11 cellular contexts compared by ENCODE assay signal in the genomic region with DNA sequence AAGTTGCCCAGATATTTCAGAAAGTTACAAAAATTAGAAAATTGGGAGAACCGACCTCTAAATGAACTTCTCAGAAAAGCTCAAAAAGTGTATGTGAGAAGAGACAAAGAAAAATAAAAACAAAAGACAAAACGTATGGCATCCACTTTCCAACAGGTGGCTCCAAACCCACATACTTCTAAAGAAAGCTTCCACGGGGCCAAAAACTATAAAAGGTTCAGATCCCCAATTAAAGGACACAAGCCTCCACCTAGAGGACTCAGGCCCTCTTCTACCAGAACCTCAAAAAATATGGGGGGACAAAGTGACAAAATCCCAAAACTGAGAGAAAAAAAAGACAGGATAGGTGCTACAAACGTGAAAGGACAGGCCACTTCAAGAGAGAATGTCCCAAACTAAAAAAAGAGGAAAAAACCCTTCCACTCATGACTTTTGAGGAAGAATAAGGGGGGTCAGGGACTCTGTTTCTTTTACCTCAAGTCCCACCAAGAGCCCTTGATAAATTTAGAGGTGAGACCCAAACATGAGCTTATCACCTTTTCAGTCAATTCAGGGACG. TPM values are rescaled to one million over a fixed set of nuclear protein-coding genes. Genes with fewer than 3 reads are reported as not detected.
A peak's percentile ranks its signal among the peaks of the same experiment; 100 is the strongest.
DNase-seq lines count a peak whose midpoint lies in the region; ATAC-seq and TF ChIP-seq lines count a peak whose summit lies in the region.
"Had no signal": no experiment of that assay in that cellular context is flagged by ENCODE, and none has a peak within 500 bp of the region (broad histone marks: within the 10 kb centered on the region; RNA-seq: fewer than 3 reads in every experiment).

No MANE protein-coding gene starts in this region.

- no peak for ATAC-seq in HG02840 (IDR thresholded peaks at IDR 0.05; ENCODE audit: low FRiP score, unreplicated experiment)
- ATAC-seq: upper lobe of right lung had no signal

- no peaks in the 10 kb centered on the region; the same call in 1 of the 2 replicates for H3K27me3 Mint-ChIP-seq in H9 (ENCODE audit: low read depth)

- no peak overlapping the region for H4K91ac ChIP-seq in H9 (ENCODE audit: insufficient read length, low read depth, low read length)

- TF ChIP-seq CTCF in C4-2B (conservative IDR thresholded peaks at IDR 0.05) = peak; percentile 84
- TF ChIP-seq CTCF in H9 (conservative IDR thresholded peaks at IDR 0.05) = peak; percentile 75
- peak; percentile 75 for TF ChIP-seq CTCF in PC-9 (conservative IDR thresholded peaks at IDR 0.05)

- no peak overlapping the region for H2BK12ac ChIP-seq in H9 (ENCODE audit: insufficient read length, low read depth, low read length)

- H3K79me1 ChIP-seq in H9 (ENCODE audit: insufficient read depth, low read depth, low read length, poor library complexity, severe bottlenecking) = no peaks in the 10 kb centered on the region

- whole genome bisulfite sequencing in H9 (ENCODE audit: extremely low coverage, insufficient read length, low lambda C conversion rate) = no CpG with 5 or more reads among the region's 5 CpGs
- no CpG with 5 or more reads among the region's 5 CpGs for WGBS in iPS DF 6.9 (ENCODE audit: insufficient coverage, insufficient read length)

- H3K79me2 ChIP-seq in H9 (ENCODE audit: insufficient read depth, low read length) (no peaks in the 10 kb centered on the region), PC-9 (ENCODE audit: low read depth) (no peaks in the 10 kb centered on the region)

- CTCF ChIA-PET in PC-9 (lab: Charles Lee) = interaction anchor here (0.5 to 0.6 kb wide), 4 partner anchors 82 to 1910 kb away, joined by 3 to 8 read pairs (median 3); a partner anchor contains a TSS

- DNase-seq in H9 = no peak
- DNase-seq in PC-9 = no peak
- peak; percentile 7 for DNase-seq in iPS DF 6.9 (ENCODE audit: low read depth, low spot score)
- DNase-seq in stimulated activated CD4-positive, alpha-beta T cell treated with anti-CD3 and anti-CD28 coated beads, Interleukin-15, amount 100 ng/mL, for 24 hours = no peak
- no peak for DNase-seq in putamen (ENCODE audit: low spot score)
- DNase-seq in mesenteric fat pad (ENCODE audit: low spot score) = no peak
- DNase-seq: retina, upper lobe of right lung had no signal

- H2BK20ac ChIP-seq in H9 (ENCODE audit: low read depth, low read length, poor library complexity, severe bottlenecking) = no peak overlapping the region

- H3K56ac ChIP-seq in H9 (ENCODE audit: insufficient read length, low read depth, low read length) = no peak overlapping the region

- H3K36me3 ChIP-seq in PC-9 (ENCODE audit: low read depth) = no peaks in the 10 kb centered on the region
- no peaks in the 10 kb centered on the region for H3K36me3 ChIP-seq in iPS DF 6.9 (ENCODE audit: control insufficient read depth, insufficient read depth, low read length)
- H3K36me3 ChIP-seq: upper lobe of right lung had no signal

- H3K9ac ChIP-seq in H9 (ENCODE audit: extremely low read depth, insufficient read length, low read length) = no peak overlapping the region

- no peak overlapping the region for H4K5ac ChIP-seq in H9 (ENCODE audit: insufficient read length, low read depth, low read length)

- H2BK5ac ChIP-seq in H9 (ENCODE audit: insufficient read length, low read length) = no peak overlapping the region

- no peak overlapping the region for H3K27ac Mint-ChIP-seq in H9

- no TSS peak for BruUV-seq in PC-9 (replicated peaks; lab: Mats Ljungman, UMichigan)

- H3K4me1 ChIP-seq in H9 (ENCODE audit: insufficient read depth, low read length) (no peaks in the 10 kb centered on the region), PC-9 (replicated peaks; ENCODE audit: insufficient read depth) (no peaks in the 10 kb centered on the region), iPS DF 6.9 (ENCODE audit: control insufficient read depth, insufficient read depth, low read length) (no peaks in the 10 kb centered on the region)
- H3K4me1 ChIP-seq: upper lobe of right lung had no signal

- H3K9me3 ChIP-seq in H9 (ENCODE audit: control insufficient read depth, low read depth, low read length) (no peaks in the 10 kb centered on the region), PC-9 (ENCODE audit: insufficient read depth, low read depth) (peaks cover 2% of the 10 kb centered on the region; the same call in 1 of the 2 replicates), iPS DF 6.9 (ENCODE audit: control insufficient read depth, insufficient read depth, low read length) (peaks cover 2% of the 10 kb centered on the region; the same call in 1 of the 2 replicates)

- H3K27me3 ChIP-seq in H9 (ENCODE audit: insufficient read depth, low read length) (no peaks in the 10 kb centered on the region), PC-9 (ENCODE audit: insufficient read depth, low read depth) (peaks cover 56% of the 10 kb centered on the region), iPS DF 6.9 (ENCODE audit: control insufficient read depth, insufficient read depth, low read length) (no peaks in the 10 kb centered on the region)
- H3K27me3 ChIP-seq: upper lobe of right lung had no signal

- H3K14ac ChIP-seq in H9 (ENCODE audit: insufficient read depth, low read length) = no peak overlapping the region

- intact Hi-C loops in PC-9 (cut with micrococcal nuclease; ENCODE audit: unreplicated experiment) = loop anchor here (1.0 kb wide), 2 partner anchors 94 to 161 kb away; no protein-coding TSS in a partner anchor

- H3K23ac ChIP-seq in H9 (ENCODE audit: insufficient read length, low read depth, low read length) = no peak overlapping the region

- no peak overlapping the region for H3T11ph ChIP-seq in H9 (ENCODE audit: low read length)

- no peaks in the 10 kb centered on the region for H3K23me2 ChIP-seq in H9 (ENCODE audit: insufficient read length, low read depth, low read length, poor library complexity, severe bottlenecking)

- no peaks in the 10 kb centered on the region for H3K4me1 Mint-ChIP-seq in H9

- no peak overlapping the region for H3K4me3 ChIP-seq in PC-9
- no peak overlapping the region for H3K4me3 ChIP-seq in iPS DF 6.9 (ENCODE audit: low read length)
- H3K4me3 ChIP-seq: upper lobe of right lung had no signal

- H2BK120ac ChIP-seq in H9 (ENCODE audit: low read depth, low read length, poor library complexity, severe bottlenecking) = no peak overlapping the region

- no peak overlapping the region for H3K4ac ChIP-seq in H9 (ENCODE audit: low read depth, low read length)

- H3K4me2 ChIP-seq in H9 (ENCODE audit: insufficient read depth, insufficient read length, low read length) = no peak overlapping the region
- H3K4me2 ChIP-seq in PC-9 = no peak overlapping the region

- H3K36me3 Mint-ChIP-seq in H9 (ENCODE audit: insufficient read depth in 1 of 3, low read depth in 3 of 3) = peaks cover 0 to 5% (median 4%) of the 10 kb centered on the region in 3 experiments; a peak in 4 of 7 replicates

- H3K27ac ChIP-seq in C4-2B = no peak overlapping the region
- no peak overlapping the region for H3K27ac ChIP-seq in H9 (ENCODE audit: insufficient read length, low read depth, low read length)
- H3K27ac ChIP-seq in PC-9 = no peak overlapping the region
- H3K27ac ChIP-seq in iPS DF 6.9 (ENCODE audit: low read length) = no peak overlapping the region
- H3K27ac ChIP-seq: upper lobe of right lung had no signal

- H3K18ac ChIP-seq in H9 (ENCODE audit: insufficient read length, low read depth, low read length) = no peak overlapping the region

- no peak overlapping the region for H3K4me3 Mint-ChIP-seq in H9

- H4K20me1 ChIP-seq in H9 (ENCODE audit: control insufficient read depth, insufficient read depth, insufficient read length) (no peaks in the 10 kb centered on the region), PC-9 (ENCODE audit: insufficient read depth) (no peaks in the 10 kb centered on the region)

- no peak overlapping the region for H4K8ac ChIP-seq in H9 (replicated peaks; ENCODE audit: insufficient read length, low read depth, low read length)

- no peak overlapping the region for H2AFZ ChIP-seq in H9 (ENCODE audit: low read length)
- no peak overlapping the region for H2AFZ ChIP-seq in PC-9

- no peak overlapping the region for H2BK15ac ChIP-seq in H9 (ENCODE audit: low read depth, low read length)

- peaks cover 6 to 8% of the 10 kb centered on the region in 2 experiments for H3K9me3 Mint-ChIP-seq in H9

- no peak overlapping the region for H2AK5ac ChIP-seq in H9 (ENCODE audit: insufficient read length, low read length)

- H3F3A ChIP-seq in PC-9 (ENCODE audit: insufficient read depth, low read depth) = no peaks in the 10 kb centered on the region

- H3K9me2 ChIP-seq in PC-9 (ENCODE audit: insufficient read depth) = no peaks in the 10 kb centered on the region

- POLR2A ChIA-PET in PC-9 (lab: Charles Lee; ENCODE audit: unreplicated experiment) = no interaction called here

RNA-seq across cellular contexts. Expression of a gene that starts 8.8 kb away (rescaled TPM):
- not detected in 2 replicates for total RNA-seq in H9 (2021)
- total RNA-seq in PC-9 (2021) = not detected in 2 replicates
- not detected for total RNA-seq in mesenteric fat pad
- total RNA-seq: RPMI7951, upper lobe of right lung had no signal

RNA-seq across cellular contexts. Expression of a gene that starts 24.8 kb away (rescaled TPM):
- total RNA-seq in H9 (2021) (not detected in 2 replicates), PC-9 (2021) (not detected in 2 replicates), mesenteric fat pad (not detected)
- total RNA-seq: RPMI7951, upper lobe of right lung had no signal

RNA-seq across cellular contexts. Expression of a gene that starts 27.3 kb away (rescaled TPM):
- not detected in 2 replicates for total RNA-seq in H9 (2021)
- not detected in 2 replicates for total RNA-seq in PC-9 (2021)
- not detected for total RNA-seq in mesenteric fat pad
- total RNA-seq: RPMI7951, upper lobe of right lung had no signal

RNA-seq across cellular contexts. Expression of a gene that starts 52.7 kb away (rescaled TPM):
- not detected in 2 replicates for total RNA-seq in H9 (2021)
- total RNA-seq in PC-9 (2021) = not detected in 2 replicates
- not detected for total RNA-seq in mesenteric fat pad
- total RNA-seq: RPMI7951, upper lobe of right lung had no signal
